Comparison of ENCODE assay signal across 26 cellular contexts in the genomic region with DNA sequence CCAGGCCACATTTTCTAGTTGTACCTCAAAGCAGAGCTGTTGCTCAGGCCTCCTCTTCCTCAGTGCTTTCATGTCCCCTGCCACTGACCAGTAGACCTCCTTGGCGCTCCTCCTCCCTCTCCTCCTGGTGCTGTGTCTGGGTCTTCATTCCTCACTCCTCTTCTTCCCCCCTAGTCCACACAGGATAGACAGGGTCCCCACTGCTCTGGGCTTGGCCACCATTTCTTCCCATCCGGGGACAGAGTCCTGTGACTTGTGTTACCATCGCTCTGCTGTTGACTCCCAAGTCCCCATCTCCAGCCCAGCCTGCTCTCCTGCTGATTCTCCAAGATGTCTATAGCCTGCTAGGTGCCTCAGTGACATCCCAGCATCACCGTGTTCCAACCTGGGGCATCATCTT.
"Had no signal": no experiment of that assay in that cellular context is flagged by ENCODE, and none has a peak within 500 bp of the region (broad histone marks: within the 10 kb centered on the region; RNA-seq: fewer than 3 reads in every experiment).

No MANE protein-coding gene starts in this region.

- H3K4me1 ChIP-seq: foreskin keratinocyte, gastroesophageal sphincter, lower lobe of right lung, parathyroid adenoma, suprapubic skin, upper lobe of right lung, uterus had no signal

- H3K36me3 Mint-ChIP-seq: immature natural killer cell; naive thymus-derived CD8-positive, alpha-beta T cell had no signal

- H3K36me3 ChIP-seq: esophagus muscularis mucosa, gastroesophageal sphincter, heart right ventricle, lower lobe of right lung, right atrium auricular region, suprapubic skin, transverse colon, upper lobe of right lung, uterus had no signal

- H2AFZ ChIP-seq: parathyroid adenoma had no signal

- H3K9ac ChIP-seq: parathyroid adenoma had no signal

- H3K27ac ChIP-seq: esophagus muscularis mucosa, foreskin keratinocyte, gastroesophageal sphincter, heart right ventricle, lower lobe of right lung, parathyroid adenoma, right atrium auricular region, suprapubic skin, transverse colon, upper lobe of right lung, uterus had no signal

- H3K4me3 Mint-ChIP-seq: immature natural killer cell; naive thymus-derived CD8-positive, alpha-beta T cell; neural crest cell; stimulated activated naive CD8-positive, alpha-beta T cell treated with anti-CD3 and anti-CD28 coated beads, Interleukin-15, amount 100 ng/mL, for 72 hours had no signal

- H3K9me3 Mint-ChIP-seq: immature natural killer cell; naive thymus-derived CD8-positive, alpha-beta T cell; stimulated activated naive CD8-positive, alpha-beta T cell treated with anti-CD3 and anti-CD28 coated beads, Interleukin-15, amount 100 ng/mL, for 72 hours had no signal

- H3K4me1 Mint-ChIP-seq: immature natural killer cell; stimulated activated naive CD8-positive, alpha-beta T cell treated with anti-CD3 and anti-CD28 coated beads, Interleukin-15, amount 100 ng/mL, for 72 hours had no signal

- H3K4me2 ChIP-seq: smooth muscle cell had no signal

- H3K9me3 ChIP-seq: heart right ventricle, lower lobe of right lung, right atrium auricular region, suprapubic skin, transverse colon, upper lobe of right lung, uterus had no signal

- H3K27ac Mint-ChIP-seq: immature natural killer cell; progenitor cell of endocrine pancreas; stimulated activated naive CD8-positive, alpha-beta T cell treated with anti-CD3 and anti-CD28 coated beads, Interleukin-15, amount 100 ng/mL, for 72 hours had no signal

- H3K4me3 ChIP-seq: esophagus muscularis mucosa, gastroesophageal sphincter, heart right ventricle, lower lobe of right lung, right atrium auricular region, smooth muscle cell, suprapubic skin, transverse colon, upper lobe of right lung, uterus had no signal

- DNase-seq: effector CD8-positive, alpha-beta T cell; foreskin keratinocyte; glutamatergic neuron; heart right ventricle; hippocampal formation; immature natural killer cell; left ventricle myocardium superior; lower lobe of right lung; naive thymus-derived CD8-positive, alpha-beta T cell; stimulated activated CD4-positive, alpha-beta T cell treated with anti-CD3 and anti-CD28 coated beads, Interleukin-12 subunit alpha, Interleukin-12 subunit beta, amount 100 ng/mL, for 4 hours; stimulated activated CD4-positive, alpha-beta T cell treated with anti-CD3 and anti-CD28 coated beads, Interleukin-1b, Interleukin-23, amount 100 ng/mL, for 48 hours; stimulated activated CD4-positive, alpha-beta T cell treated with anti-CD3 and anti-CD28 coated beads, Interleukin-4, amount 100 ng/mL, for 1 hour; stimulated activated CD8-positive, alpha-beta memory T cell treated with anti-CD3 and anti-CD28 coated beads, Interleukin-4, amount 100 ng/mL, for 48 hours; stimulated activated naive CD4-positive, alpha-beta T cell; stimulated activated naive CD8-positive, alpha-beta T cell treated with anti-CD3 and anti-CD28 coated beads, Interleukin-15, amount 100 ng/mL, for 72 hours; transverse colon; upper lobe of right lung; uterus had no signal

- H3K27me3 ChIP-seq: right atrium auricular region, uterus had no signal
